In genomic region chr21:39502631-39503030, GRCh38 we compare ENCODE assay signal across 27 cellular contexts. TPM values are rescaled to one million over a fixed set of nuclear protein-coding genes. Genes with fewer than 3 reads are reported as not detected.
DNase-seq lines count a peak whose midpoint lies in the region; ATAC-seq and TF ChIP-seq lines count a peak whose summit lies in the region.
"Had no signal": no experiment of that assay in that cellular context is flagged by ENCODE, and none has a peak within 500 bp of the region (broad histone marks: within the 10 kb centered on the region; RNA-seq: fewer than 3 reads in every experiment).

No MANE protein-coding gene starts in this region.

- peaks cover 0 to 2% of the 10 kb centered on the region in 2 experiments; a peak in 2 of 5 replicates for H3K9me3 Mint-ChIP-seq in H9
- H3K9me3 Mint-ChIP-seq: CD4-positive, alpha-beta memory T cell; natural killer cell had no signal

- no peak overlapping the region for H2BK20ac ChIP-seq in H9 (ENCODE audit: low read depth, low read length, poor library complexity, severe bottlenecking)

- H3K27me3 ChIP-seq in H9 (ENCODE audit: insufficient read depth, low read length) (no peaks in the 10 kb centered on the region), mesendoderm (ENCODE audit: insufficient read depth, low read length, poor library complexity) (no peaks in the 10 kb centered on the region), gastrocnemius medialis (no peaks in the 10 kb centered on the region), A673 (replicated peaks; ENCODE audit: insufficient read depth, low read depth, low read length, poor library complexity) (no peaks in the 10 kb centered on the region)
- H3K27me3 ChIP-seq: adrenal gland, left lung, pancreas, SJCRH30, testis, uterus had no signal

- no peaks in the 10 kb centered on the region for H3K79me2 ChIP-seq in H9 (ENCODE audit: insufficient read depth, low read length)
- no peaks in the 10 kb centered on the region for H3K79me2 ChIP-seq in mesendoderm (ENCODE audit: control insufficient read depth, insufficient read depth, low read length)

- no CpG with 5 or more reads among the region's 7 CpGs for WGBS in H9 (ENCODE audit: extremely low coverage, insufficient read length, low lambda C conversion rate)
- WGBS in mesendoderm (ENCODE audit: extremely low coverage, insufficient coverage, low lambda C conversion rate): no CpG with 5 or more reads among the region's 7 CpGs

- H3K36me3 Mint-ChIP-seq in H9 (ENCODE audit: insufficient read depth in 1 of 3, low read depth in 3 of 3): peaks cover 0 to 4% (median 0%) of the 10 kb centered on the region in 3 experiments; a peak in 1 of 7 replicates
- H3K36me3 Mint-ChIP-seq: CD4-positive, alpha-beta memory T cell; IgD-negative memory B cell; natural killer cell had no signal

- no peak overlapping the region for H4K91ac ChIP-seq in H9 (ENCODE audit: insufficient read length, low read depth, low read length)

- H3K79me1 ChIP-seq in H9 (ENCODE audit: insufficient read depth, low read depth, low read length, poor library complexity, severe bottlenecking): no peaks in the 10 kb centered on the region
- no peaks in the 10 kb centered on the region for H3K79me1 ChIP-seq in mesendoderm (ENCODE audit: low read length)

- no peak for TF ChIP-seq CTCF in H9 (conservative IDR thresholded peaks at IDR 0.05)
- no peak for TF ChIP-seq CTCF in gastrocnemius medialis (IDR thresholded peaks at IDR 0.05 in 4 of 5, conservative IDR thresholded peaks at IDR 0.05 in 1 of 5)
- no peak for TF ChIP-seq CTCF in A673 (conservative IDR thresholded peaks at IDR 0.05; ENCODE audit: low read depth, low read length)

- H3K9ac ChIP-seq in H9 (ENCODE audit: extremely low read depth, insufficient read length, low read length): no peak overlapping the region
- no peak overlapping the region for H3K9ac ChIP-seq in mesendoderm (ENCODE audit: low read length)

- H3K23ac ChIP-seq in H9 (ENCODE audit: insufficient read length, low read depth, low read length) (no peak overlapping the region), mesendoderm (ENCODE audit: low read length) (peak overlapping the region; percentile 60)

- H2BK120ac ChIP-seq in H9 (ENCODE audit: low read depth, low read length, poor library complexity, severe bottlenecking): no peak overlapping the region
- H2BK120ac ChIP-seq in mesendoderm (ENCODE audit: low read depth, low read length): no peak overlapping the region

- no peak overlapping the region for H3T11ph ChIP-seq in H9 (ENCODE audit: low read length)

- H3K9me3 ChIP-seq in H9 (ENCODE audit: control insufficient read depth, low read depth, low read length) (no peaks in the 10 kb centered on the region), gastrocnemius medialis (no peaks in the 10 kb centered on the region), A673 (ENCODE audit: low read depth, low read length, poor library complexity, severe bottlenecking) (no peaks in the 10 kb centered on the region)
- H3K9me3 ChIP-seq: adrenal gland, left lung, pancreas, SJCRH30, testis, uterus had no signal

- in situ Hi-C loops in gastrocnemius medialis (cut with MboI; ENCODE audit: low sequenced_read_pairs in 4 of 4): no loop called here

- H4K5ac ChIP-seq in H9 (ENCODE audit: insufficient read length, low read depth, low read length) (no peak overlapping the region), mesendoderm (ENCODE audit: low read length) (no peak overlapping the region)

- H3K14ac ChIP-seq in H9 (ENCODE audit: insufficient read depth, low read length): peak overlapping the region; percentile 56; the same call in 1 of the 2 replicates

- no peak for TF ChIP-seq POLR2A in gastrocnemius medialis (IDR thresholded peaks at IDR 0.05)

- no peaks in the 10 kb centered on the region for H3K4me1 ChIP-seq in H9 (ENCODE audit: insufficient read depth, low read length)
- no peaks in the 10 kb centered on the region for H3K4me1 ChIP-seq in mesendoderm (ENCODE audit: control insufficient read depth, low read depth, low read length)
- H3K4me1 ChIP-seq in gastrocnemius medialis: peaks cover 34 to 47% of the 10 kb centered on the region in 2 donors
- no peaks in the 10 kb centered on the region for H3K4me1 ChIP-seq in A673 (ENCODE audit: insufficient read depth, low read length, poor library complexity, severe bottlenecking)
- H3K4me1 ChIP-seq: adrenal gland, left lung, SJCRH30, testis, uterus had no signal

- H3K27ac ChIP-seq in H9 (ENCODE audit: insufficient read length, low read depth, low read length) (no peak overlapping the region), mesendoderm (ENCODE audit: low read depth, low read length) (no peak overlapping the region), gastrocnemius medialis (peak overlapping the region; percentile 69 to 81 (median 79)), A673 (ENCODE audit: low read depth, low read length, poor library complexity, severe bottlenecking) (no peak overlapping the region)
- H3K27ac ChIP-seq: adrenal gland, left lung, pancreas, SJCRH30, testis, uterus had no signal

- POLR2A ChIA-PET in A673 (lab: Charles Lee; ENCODE audit: low non-redundant PET): no interaction called here

- H4K20me1 ChIP-seq in H9 (ENCODE audit: control insufficient read depth, insufficient read depth, insufficient read length): no peaks in the 10 kb centered on the region

- H3K4me3 Mint-ChIP-seq in H9: no peak overlapping the region
- H3K4me3 Mint-ChIP-seq: CD4-positive, alpha-beta memory T cell; dendritic cell treated with granulocyte-macrophage colony-stimulating factor and Interleukin-4, amounts not matched to agents 40 ng/mL and 50 ng/mL, for 4 days; IgD-negative memory B cell; natural killer cell had no signal

- H2AK5ac ChIP-seq in H9 (ENCODE audit: insufficient read length, low read length) (no peak overlapping the region), mesendoderm (ENCODE audit: low read length) (no peak overlapping the region)

- CTCF ChIA-PET in A673 (lab: Charles Lee): no interaction called here

- DNase-seq in H9 (no peak), cerebellar cortex (ENCODE audit: low spot score) (peak; percentile 9), mesendoderm (no peak), gastrocnemius medialis (peak in 1 of 2 donors; percentile 49), A673 (ENCODE audit: low spot score) (no peak)
- DNase-seq: activated CD4-positive, alpha-beta T cell treated with anti-CD3 and anti-CD28 coated beads, Interleukin-2, amount 50 U/mL, for 48 hours; activated naive CD4-positive, alpha-beta T cell treated with Interleukin-2 at 50 U/mL for 16 hours; adrenal gland; CD4-positive, alpha-beta memory T cell; left lung; natural killer cell; NCI-H1092 treated with DMSO at 0.1 percent for 48 hours; NCI-H1930; NCI-H526 treated with DMSO at 0.1 percent for 48 hours; pancreas; SJCRH30; stimulated activated CD4-positive, alpha-beta T cell treated with anti-CD3 and anti-CD28 coated beads, Interleukin-15, amount 100 ng/mL, for 24 hours; stimulated activated naive CD4-positive, alpha-beta T cell; testis; uterus had no signal

- no peak overlapping the region for H3K4ac ChIP-seq in H9 (ENCODE audit: low read depth, low read length)
- H3K4ac ChIP-seq in mesendoderm (ENCODE audit: low read depth, low read length): no peak overlapping the region

- H3K27ac Mint-ChIP-seq in H9: no peak overlapping the region
- H3K27ac Mint-ChIP-seq: CD4-positive, alpha-beta memory T cell; dendritic cell treated with granulocyte-macrophage colony-stimulating factor and Interleukin-4, amounts not matched to agents 40 ng/mL and 50 ng/mL, for 4 days; IgD-negative memory B cell; natural killer cell had no signal

- H2BK15ac ChIP-seq in H9 (ENCODE audit: low read depth, low read length): no peak overlapping the region
- no peak overlapping the region for H2BK15ac ChIP-seq in mesendoderm (replicated peaks; ENCODE audit: low read depth)

- H3K36me3 ChIP-seq in mesendoderm (ENCODE audit: control insufficient read depth, insufficient read depth, low read length) (no peaks in the 10 kb centered on the region), gastrocnemius medialis (no peaks in the 10 kb centered on the region), A673 (ENCODE audit: insufficient read depth, low read length, poor library complexity, severe bottlenecking) (no peaks in the 10 kb centered on the region)
- H3K36me3 ChIP-seq: adrenal gland, left lung, pancreas, SJCRH30, uterus had no signal

- peaks cover 0 to 6% of the 10 kb centered on the region in 2 experiments; a peak in 2 of 4 replicates for H3K4me1 Mint-ChIP-seq in H9
- H3K4me1 Mint-ChIP-seq: CD4-positive, alpha-beta memory T cell had no signal

- H3K27me3 Mint-ChIP-seq in H9 (ENCODE audit: low read depth): no peaks in the 10 kb centered on the region; the same call in 1 of the 2 replicates
- H3K27me3 Mint-ChIP-seq: CD4-positive, alpha-beta memory T cell; dendritic cell treated with granulocyte-macrophage colony-stimulating factor and Interleukin-4, amounts not matched to agents 40 ng/mL and 50 ng/mL, for 4 days had no signal

- intact Hi-C loops in gastrocnemius medialis (cut with DNase I; ENCODE audit: low total_unique reads) (no loop called here), A673 (cut with micrococcal nuclease; ENCODE audit: unreplicated experiment) (no loop called here)

- no peak overlapping the region for H2BK12ac ChIP-seq in H9 (ENCODE audit: insufficient read length, low read depth, low read length)

- no peak overlapping the region for H4K8ac ChIP-seq in H9 (replicated peaks; ENCODE audit: insufficient read length, low read depth, low read length)
- H4K8ac ChIP-seq in mesendoderm (ENCODE audit: low read depth, low read length): no peak overlapping the region

- no peak overlapping the region for H3K4me2 ChIP-seq in H9 (ENCODE audit: insufficient read depth, insufficient read length, low read length)
- H3K4me2 ChIP-seq in mesendoderm (ENCODE audit: low read length): no peak overlapping the region

- peaks cover 2% of the 10 kb centered on the region for H3K23me2 ChIP-seq in H9 (ENCODE audit: insufficient read length, low read depth, low read length, poor library complexity, severe bottlenecking)

- BruUV-seq in A673 (replicated peaks; lab: Mats Ljungman, UMichigan): no TSS peak

- H3K56ac ChIP-seq in H9 (ENCODE audit: insufficient read length, low read depth, low read length) (no peak overlapping the region), mesendoderm (ENCODE audit: low read length) (peak overlapping the region; percentile 6)

- H2AFZ ChIP-seq in H9 (ENCODE audit: low read length): no peak overlapping the region

- H2BK5ac ChIP-seq in H9 (ENCODE audit: insufficient read length, low read length) (no peak overlapping the region), mesendoderm (ENCODE audit: low read length) (no peak overlapping the region)

- ATAC-seq in gastrocnemius medialis (peak; percentile 43 to 49), HG02642 (IDR thresholded peaks at IDR 0.05; ENCODE audit: poor library complexity, unreplicated experiment) (no peak), HG03025 (IDR thresholded peaks at IDR 0.05; ENCODE audit: low FRiP score, unreplicated experiment) (no peak), GM21447 (IDR thresholded peaks at IDR 0.05; ENCODE audit: unreplicated experiment) (no peak)
- ATAC-seq: GM12878, left lung, natural killer cell, Panc1 had no signal

- H3K18ac ChIP-seq in H9 (ENCODE audit: insufficient read length, low read depth, low read length): no peak overlapping the region
- no peak overlapping the region for H3K18ac ChIP-seq in mesendoderm (ENCODE audit: low read length)

- H3K4me3 ChIP-seq in mesendoderm (ENCODE audit: low read length) (no peak overlapping the region), gastrocnemius medialis (no peak overlapping the region), A673 (ENCODE audit: low read depth, low read length, poor library complexity, severe bottlenecking) (no peak overlapping the region)
- H3K4me3 ChIP-seq: adrenal gland, GM12878, left lung, pancreas, SJCRH30, testis, uterus had no signal

RNA-seq across cellular contexts. Expression of gene SH3BGR, which starts 50.9 kb away (rescaled TPM):
- total RNA-seq in H9 (2021) (2.9 and 4.3 TPM in 2 replicates), gastrocnemius medialis (100 to 1,000 TPM in 3 of 4 donors, 10 to 100 TPM in 1; 92.9 to 182 (median 149) TPM), A673 (2021) (2.9 and 4.9 TPM in 2 replicates)
- polyA plus RNA-seq in mesendoderm (2013, experiment 1 of 2): 12.2 TPM
- 11.7 TPM for polyA plus RNA-seq in mesendoderm (2013, experiment 2 of 2)

RNA-seq across cellular contexts. Expression of gene LCA5L, which starts 57.1 kb away (rescaled TPM):
- total RNA-seq in H9 (2021) (0.46 and 0.50 TPM in 2 replicates), gastrocnemius medialis (1 to 10 TPM; 2.3 to 7.9 (median 4.9) TPM), A673 (2021) (0.69 and 1.3 TPM in 2 replicates)
- 0.62 TPM for polyA plus RNA-seq in mesendoderm (2013, experiment 1 of 2)
- polyA plus RNA-seq in mesendoderm (2013, experiment 2 of 2): 0.41 TPM
- total RNA-seq: CD4-positive, alpha-beta memory T cell; SJCRH30 had no signal
- polyA plus RNA-seq: CD4-positive, alpha-beta memory T cell; IgD-negative memory B cell had no signal

Comparison
In these comparisons a context has a peak if more than half of its experiments do, and no peak if none do; other contexts are left out.
1. H3K27ac ChIP-seq: peak in gastrocnemius medialis (4 of 4); none in H9 (single experiment), mesendoderm (single experiment) and A673 (single experiment).
2. ATAC-seq: peak in gastrocnemius medialis (2 of 2); none in HG02642 (single experiment), HG03025 (single experiment) and GM21447 (single experiment).
3. RNA of gene SH3BGR, which starts 50.9 kb away (total RNA-seq): 92.9 to 182 TPM in gastrocnemius medialis; 2.9 to 4.9 TPM in A673 and 2.9 to 4.3 TPM in H9; every median in the first group is over 10 times any median in the second.